Comparison of ENCODE assay signal across 14 cellular contexts in genomic region chr3:42101481-42101880, GRCh38. TPM values are rescaled to one million over a fixed set of nuclear protein-coding genes. Genes with fewer than 3 reads are reported as not detected.
DNase-seq lines count a peak whose midpoint lies in the region; ATAC-seq and TF ChIP-seq lines count a peak whose summit lies in the region.
"Had no signal": no experiment of that assay in that cellular context is flagged by ENCODE, and none has a peak within 500 bp of the region (broad histone marks: within the 10 kb centered on the region; RNA-seq: fewer than 3 reads in every experiment).

No MANE protein-coding gene starts in this region.

- TF ChIP-seq CTCF in MCF 10A (IDR thresholded peaks at IDR 0.05; ENCODE audit: unreplicated experiment) (no peak), breast epithelium (IDR thresholded peaks at IDR 0.05) (no peak), heart right ventricle (IDR thresholded peaks at IDR 0.05) (no peak), BE2C (IDR thresholded peaks at IDR 0.05; ENCODE audit: low read depth, low read length) (no peak)

- POLR2A ChIA-PET in MCF 10A (lab: Yijun Ruan, JAX) = interaction anchor here (0.8 to 3.0 kb wide), 7 partner anchors 10 to 203 kb away, joined by 3 to 16 read pairs (median 4); partner anchors contain the start of gene TRAK1

- no peaks in the 10 kb centered on the region for H3K4me1 ChIP-seq in breast epithelium
- H3K4me1 ChIP-seq in heart right ventricle = peaks cover 25 to 74% (median 67%) of the 10 kb centered on the region in 9 donors
- no peaks in the 10 kb centered on the region for H3K4me1 ChIP-seq in aorta (ENCODE audit: control insufficient read depth in 1 of 2, insufficient read depth in 2 of 2, low read length in 2 of 2)
- no peaks in the 10 kb centered on the region for H3K4me1 ChIP-seq in BE2C

- peak; percentile 34 for DNase-seq in MCF 10A (ENCODE audit: unreplicated experiment)
- DNase-seq in breast epithelium (ENCODE audit: low spot score in 2 of 2) = no peak
- DNase-seq in heart right ventricle = no peak
- DNase-seq in posterior vena cava (ENCODE audit: low spot score) = peak; percentile 11
- DNase-seq in aorta = no peak
- DNase-seq in NCI-H1930 (lab: John Stamatoyannopoulos, UW) = no peak
- DNase-seq in BE2C = no peak
- no peak for DNase-seq in NCI-H82 treated with DMSO at 0.1 percent for 48 hours (lab: John Stamatoyannopoulos, UW; ENCODE audit: unreplicated experiment)
- DNase-seq: 8988T; activated naive CD8-positive, alpha-beta T cell treated with anti-CD3 and anti-CD28 coated beads, Interleukin-2, amount 10 ng/mL, durations not matched to agents 7 days and 5 days; NCI-H1105 treated with DMSO at 0.1 percent for 48 hours; NCI-H524; SIG-M5; testis had no signal

- peak overlapping the region; percentile 88 for H3K27ac Mint-ChIP-seq in MCF 10A (ENCODE audit: low read depth, unreplicated experiment)
- H3K27ac Mint-ChIP-seq: activated naive CD8-positive, alpha-beta T cell treated with anti-CD3 and anti-CD28 coated beads, Interleukin-2, amount 10 ng/mL, durations not matched to agents 7 days and 5 days had no signal

- no peaks in the 10 kb centered on the region for H3K27me3 Mint-ChIP-seq in MCF 10A (ENCODE audit: insufficient read depth, unreplicated experiment)
- H3K27me3 Mint-ChIP-seq: activated naive CD8-positive, alpha-beta T cell treated with anti-CD3 and anti-CD28 coated beads, Interleukin-2, amount 10 ng/mL, durations not matched to agents 7 days and 5 days had no signal

- peaks cover 11% of the 10 kb centered on the region for H3K36me3 Mint-ChIP-seq in MCF 10A (ENCODE audit: insufficient read depth, unreplicated experiment)

- H3K4me3 Mint-ChIP-seq in MCF 10A (ENCODE audit: unreplicated experiment) = no peak overlapping the region
- H3K4me3 Mint-ChIP-seq: activated naive CD8-positive, alpha-beta T cell treated with anti-CD3 and anti-CD28 coated beads, Interleukin-2, amount 10 ng/mL, durations not matched to agents 7 days and 5 days had no signal

- no peak overlapping the region for H3K4me3 ChIP-seq in breast epithelium
- H3K4me3 ChIP-seq in heart right ventricle = no peak overlapping the region
- no peak overlapping the region for H3K4me3 ChIP-seq in aorta (ENCODE audit: low read length in 2 of 2)
- H3K4me3 ChIP-seq in BE2C (ENCODE audit: low read depth, low read length) = no peak overlapping the region
- H3K4me3 ChIP-seq: testis had no signal

- H3K9me3 ChIP-seq in breast epithelium = no peaks in the 10 kb centered on the region
- H3K9me3 ChIP-seq in heart right ventricle = no peaks in the 10 kb centered on the region
- H3K9me3 ChIP-seq in aorta (ENCODE audit: control insufficient read depth, low read length) = no peaks in the 10 kb centered on the region
- no peaks in the 10 kb centered on the region for H3K9me3 ChIP-seq in BE2C
- H3K9me3 ChIP-seq: testis had no signal

- H3K4me1 Mint-ChIP-seq in MCF 10A (ENCODE audit: insufficient read depth, unreplicated experiment) = peaks cover 49% of the 10 kb centered on the region

- no TSS peak for BruUV-seq in MCF 10A (replicated peaks; lab: Mats Ljungman, UMichigan)

- H3K36me3 ChIP-seq in breast epithelium = no peaks in the 10 kb centered on the region
- H3K36me3 ChIP-seq in heart right ventricle = peaks cover 0 to 22% (median 6%) of the 10 kb centered on the region in 9 donors
- H3K36me3 ChIP-seq in aorta (ENCODE audit: control insufficient read depth in 1 of 2, insufficient read depth in 2 of 2, low read length in 1 of 2) = no peaks in the 10 kb centered on the region
- no peaks in the 10 kb centered on the region for H3K36me3 ChIP-seq in BE2C

- H3K27me3 ChIP-seq in breast epithelium (no peaks in the 10 kb centered on the region), heart right ventricle (no peaks in the 10 kb centered on the region), aorta (ENCODE audit: control insufficient read depth in 1 of 2, insufficient read depth in 2 of 2, low read length in 1 of 2) (no peaks in the 10 kb centered on the region), BE2C (no peaks in the 10 kb centered on the region)
- H3K27me3 ChIP-seq: testis had no signal

- CTCF ChIA-PET in MCF 10A (lab: Yijun Ruan, JAX) = interaction anchor here (0.5 to 7.8 kb wide), 16 partner anchors 10 to 1522 kb away, joined by 3 to 118 read pairs (median 4); no protein-coding TSS in a partner anchor

- TF ChIP-seq POLR2A in breast epithelium (IDR thresholded peaks at IDR 0.05) = no peak

- no peaks in the 10 kb centered on the region for H3K9me3 Mint-ChIP-seq in MCF 10A (ENCODE audit: unreplicated experiment)

- ATAC-seq in heart right ventricle = peak in 7 of 8 donors; percentile 15 to 53 (median 35)
- ATAC-seq in aorta (ENCODE audit: low FRiP score) = peak; percentile 40

- peak overlapping the region in 1 of 2 donors; percentile 74 for H3K27ac ChIP-seq in breast epithelium
- H3K27ac ChIP-seq in heart right ventricle = peak overlapping the region in 9 of 10 donors; percentile 16 to 81 (median 63)
- H3K27ac ChIP-seq in aorta (ENCODE audit: low read depth in 1 of 2, low read length in 2 of 2) = no peak overlapping the region

- intact Hi-C loops in MCF 10A (cut with micrococcal nuclease) = no loop called here
- intact Hi-C loops in breast epithelium (cut with DNase I; ENCODE audit: low total_unique reads) = no loop called here
- intact Hi-C loops in heart right ventricle (cut with DNase I) = loop anchor here in 7 of 10 donors (2.0 to 5.0 kb wide), 6 partner anchors 86 to 209 kb away; no protein-coding TSS in a partner anchor
- intact Hi-C loops in posterior vena cava (cut with DNase I) = no loop called here
- intact Hi-C loops in aorta (cut with DNase I) = loop anchor here (2.0 to 5.0 kb wide), 3 partner anchors 139 to 205 kb away; partner anchors contain the start of gene ULK4 (in 1 of the 2)

- WGBS in heart right ventricle, 2 donors = 5 to 9% methylated on average over 1 of the region's 1 CpG
- WGBS in aorta, 2 donors = 0 to 11% methylated on average over 1 of the region's 1 CpG

RNA-seq across cellular contexts. Expression of gene TRAK1, which starts 10.3 kb away (rescaled TPM):
- total RNA-seq in MCF 10A (2022) (32.8 and 33.2 TPM in 2 replicates), breast epithelium (10 to 100 TPM; 29.0 to 53.7 (median 40.6) TPM), heart right ventricle (100 to 1,000 TPM; 182 to 423 (median 320) TPM), posterior vena cava (10 to 100 TPM; 29.4 to 39.2 TPM), aorta (10 to 100 TPM; 33.5 to 37.7 TPM)
- polyA plus RNA-seq in heart right ventricle (10 to 100 TPM; 35.5 to 41.2 TPM), aorta (10 to 100 TPM; 15.7 to 16.3 TPM)
- polyA plus RNA-seq in BE2C (2012; ENCODE audit: insufficient read depth, insufficient read length, low read depth) = 19.2 TPM

Comparison
In these comparisons a context has a peak if more than half of its experiments do, and no peak if none do; other contexts are left out.
1. DNase-seq: peak in MCF 10A (single experiment) and posterior vena cava (single experiment); none in breast epithelium (0 of 2), heart right ventricle (0 of 2), aorta (0 of 2), NCI-H1930 (0 of 2), BE2C (single experiment) and NCI-H82 treated with DMSO at 0.1 percent for 48 hours (single experiment).
2. H3K27ac ChIP-seq: peak in heart right ventricle (9 of 10); none in aorta (0 of 2).
3. intact Hi-C loops: an anchor here in heart right ventricle (2.0 to 5.0 kb wide) and aorta (2.0 to 5.0 kb wide); none called in MCF 10A, breast epithelium and posterior vena cava.